In the genomic region with DNA sequence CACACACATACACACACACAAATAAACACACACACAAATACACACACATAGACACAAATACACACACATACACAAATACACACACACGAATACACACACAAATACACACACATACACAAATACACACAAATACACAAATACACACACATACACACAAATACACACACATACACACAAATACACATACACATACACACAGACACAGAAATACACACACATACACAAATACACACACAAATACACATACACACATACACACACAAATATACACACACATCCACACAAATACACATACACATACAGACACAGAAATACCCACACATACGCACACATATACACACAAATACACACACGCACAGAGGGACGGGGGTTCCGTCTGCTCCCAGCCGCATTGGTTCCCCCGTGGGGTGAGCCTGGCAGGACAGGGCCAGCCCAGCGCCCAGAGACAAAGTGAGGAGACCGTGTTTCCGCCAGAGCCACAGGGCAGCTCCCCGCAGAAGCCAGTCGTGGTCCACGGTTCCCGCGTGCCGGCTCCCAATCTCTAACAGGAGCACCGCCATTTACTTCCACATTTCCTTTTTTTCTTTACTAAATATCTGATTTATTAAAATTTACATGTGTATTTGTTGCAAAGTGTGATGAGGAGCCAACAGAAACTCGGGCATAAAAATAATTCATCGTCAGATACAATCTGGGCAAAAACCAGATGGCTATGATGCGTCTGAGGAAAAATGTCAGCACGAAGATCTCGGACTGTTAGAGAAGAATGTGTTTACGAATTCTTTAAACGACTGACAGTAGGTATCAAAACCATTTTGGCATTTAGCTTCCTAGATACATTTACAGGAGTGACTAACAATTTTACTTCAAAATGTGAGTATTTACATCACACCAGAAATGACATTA, we compare ENCODE assay signal across 24 cellular contexts. TPM values are rescaled to one million over a fixed set of nuclear protein-coding genes. Genes with fewer than 3 reads are reported as not detected.
DNase-seq lines count a peak whose midpoint lies in the region; ATAC-seq and TF ChIP-seq lines count a peak whose summit lies in the region.
"Had no signal": no experiment of that assay in that cellular context is flagged by ENCODE, and none has a peak within 500 bp of the region (broad histone marks: within the 10 kb centered on the region; RNA-seq: fewer than 3 reads in every experiment).

No MANE protein-coding gene starts in this region.

- POLR2A ChIA-PET in HEK293T (lab: Yijun Ruan, JAX), result no interaction called here

- H3K27me3 ChIP-seq in endodermal cell (ENCODE audit: control insufficient read depth, insufficient read depth, low read length, poor library complexity, severe bottlenecking), result peaks cover 14% of the 10 kb centered on the region

- ATAC-seq in GM21737 (IDR thresholded peaks at IDR 0.05; ENCODE audit: unreplicated experiment) (no peak), GM21367 (IDR thresholded peaks at IDR 0.05; ENCODE audit: unreplicated experiment) (no peak)
- ATAC-seq: activated CD4-positive, alpha-beta T cell treated with anti-CD3 and anti-CD28 coated beads for 36 hours; activated naive CD4-positive, alpha-beta T cell treated with anti-CD3 and anti-CD28 coated beads, Interleukin-2, amount 50 U/mL, for 72 hours; activated T-cell treated with anti-CD3 and anti-CD28 coated beads, Interleukin-2, amount 50 U/mL, for 72 hours; left colon; naive thymus-derived CD4-positive, alpha-beta T cell had no signal

- H3K27me3 Mint-ChIP-seq in endodermal cell (ENCODE audit: insufficient read depth) (peaks cover 12% of the 10 kb centered on the region), mesothelial cell of epicardium (ENCODE audit: low read depth) (peaks cover 30% of the 10 kb centered on the region)

- H3K36me3 Mint-ChIP-seq in endodermal cell (ENCODE audit: low read depth), result no peaks in the 10 kb centered on the region
- no peaks in the 10 kb centered on the region for H3K36me3 Mint-ChIP-seq in mesothelial cell of epicardium
- H3K36me3 Mint-ChIP-seq: activated naive CD4-positive, alpha-beta T cell treated with anti-CD3 and anti-CD28 coated beads, Interleukin-2, amount 50 U/mL, for 72 hours; naive thymus-derived CD4-positive, alpha-beta T cell had no signal

- H3K9ac ChIP-seq in endodermal cell (ENCODE audit: extremely low read depth, low read length, poor library complexity, severe bottlenecking), result no peak overlapping the region

- H3K4me1 ChIP-seq in endodermal cell (ENCODE audit: control insufficient read depth, insufficient read depth, low read length), result peaks cover under 1% of the 10 kb centered on the region

- H3K36me3 ChIP-seq in endodermal cell (ENCODE audit: control insufficient read depth, insufficient read depth, low read length), result no peaks in the 10 kb centered on the region
- H3K36me3 ChIP-seq: esophagus muscularis mucosa had no signal

- peaks cover 5% of the 10 kb centered on the region for H3K4me1 Mint-ChIP-seq in endodermal cell
- peaks cover 21% of the 10 kb centered on the region for H3K4me1 Mint-ChIP-seq in mesothelial cell of epicardium
- H3K4me1 Mint-ChIP-seq: activated CD4-positive, alpha-beta T cell treated with anti-CD3 and anti-CD28 coated beads for 36 hours had no signal

- H3K4me3 ChIP-seq in AG10803 (ENCODE audit: low read length) (no peak overlapping the region), endodermal cell (ENCODE audit: low read length) (no peak overlapping the region)
- H3K4me3 ChIP-seq: esophagus muscularis mucosa, PC-9 had no signal

- 90 to 91% methylated on average over 14 to 23 of the region's 24 CpGs for WGBS in endodermal cell (ENCODE audit: insufficient coverage in 1 of 2, insufficient read length in 1 of 2), 2 experiments

- H3K27ac ChIP-seq in endodermal cell (ENCODE audit: low read depth, low read length), result no peak overlapping the region
- H3K27ac ChIP-seq: esophagus muscularis mucosa, PC-9 had no signal

- H3K9me3 Mint-ChIP-seq in endodermal cell (no peaks in the 10 kb centered on the region), mesothelial cell of epicardium (no peaks in the 10 kb centered on the region)
- H3K9me3 Mint-ChIP-seq: activated naive CD4-positive, alpha-beta T cell treated with anti-CD3 and anti-CD28 coated beads, Interleukin-2, amount 50 U/mL, for 72 hours; naive thymus-derived CD4-positive, alpha-beta T cell; T-helper 1 cell treated with Interleukin-12 subunit alpha and Interleukin-12 subunit beta and Interleukin-4 antibody, amounts not matched to agents 30 μg/mL and 1 μg/mL, for 36 hours had no signal

- H3K9me3 ChIP-seq in endodermal cell (ENCODE audit: control insufficient read depth, low read length), result no peaks in the 10 kb centered on the region
- H3K9me3 ChIP-seq: esophagus muscularis mucosa had no signal

- H3K27ac Mint-ChIP-seq in endodermal cell (no peak overlapping the region), mesothelial cell of epicardium (peak overlapping the region; percentile 84)
- H3K27ac Mint-ChIP-seq: activated CD4-positive, alpha-beta T cell treated with anti-CD3 and anti-CD28 coated beads for 36 hours; activated naive CD4-positive, alpha-beta T cell treated with anti-CD3 and anti-CD28 coated beads, Interleukin-2, amount 50 U/mL, for 72 hours; activated T-cell treated with anti-CD3 and anti-CD28 coated beads, Interleukin-2, amount 50 U/mL, for 72 hours; naive thymus-derived CD4-positive, alpha-beta T cell; progenitor cell of endocrine pancreas; T-helper 1 cell treated with Interleukin-12 subunit alpha and Interleukin-12 subunit beta and Interleukin-4 antibody, amounts not matched to agents 30 μg/mL and 1 μg/mL, for 36 hours had no signal

- H3K4me3 Mint-ChIP-seq in endodermal cell (no peak overlapping the region), mesothelial cell of epicardium (peak overlapping the region; percentile 30)
- H3K4me3 Mint-ChIP-seq: activated CD4-positive, alpha-beta T cell treated with anti-CD3 and anti-CD28 coated beads for 36 hours; activated T-cell treated with anti-CD3 and anti-CD28 coated beads, Interleukin-2, amount 50 U/mL, for 72 hours; T-helper 1 cell treated with Interleukin-12 subunit alpha and Interleukin-12 subunit beta and Interleukin-4 antibody, amounts not matched to agents 30 μg/mL and 1 μg/mL, for 36 hours had no signal

- no peak for TF ChIP-seq CTCF in AG10803 (conservative IDR thresholded peaks at IDR 0.05; ENCODE audit: low read length)
- TF ChIP-seq CTCF in endodermal cell (conservative IDR thresholded peaks at IDR 0.05), result no peak
- no peak for TF ChIP-seq CTCF in mesothelial cell of epicardium (IDR thresholded peaks at IDR 0.05; ENCODE audit: unreplicated experiment)

- CTCF ChIA-PET in HEK293T (lab: Yijun Ruan, JAX), result no interaction called here

- DNase-seq in AG10803 (ENCODE audit: low read depth) (peak; percentile 18), HEK293T (ENCODE audit: extremely low spot score) (no peak), endodermal cell (peak; percentile 56), mesothelial cell of epicardium (ENCODE audit: low spot score in 2 of 2, unreplicated experiment in 2 of 2) (no peak), OCI-M2 (lab: John Stamatoyannopoulos, UW; ENCODE audit: unreplicated experiment) (no peak)
- DNase-seq in activated naive CD4-positive, alpha-beta T cell (lab: John Stamatoyannopoulos, UW), result no peak
- DNase-seq: activated CD4-positive, alpha-beta T cell treated with anti-CD3 and anti-CD28 coated beads for 36 hours; activated T-cell treated with anti-CD3 and anti-CD28 coated beads, Interleukin-2, amount 50 U/mL, for 72 hours; C1 segment of cervical spinal cord; effector memory CD4-positive, alpha-beta T cell; mesendoderm; naive thymus-derived CD4-positive, alpha-beta T cell; NCI-H1105 treated with DMSO at 0.1 percent for 48 hours; NCI-H2029 treated with DMSO at 0.1 percent for 48 hours; PC-9; SHP77 treated with DMSO at 0.1 percent for 48 hours had no signal

TF ChIP-seq in HEK293T, 16 proteins besides CTCF, POLR2A, EP300 and RAD21:
- TF ChIP-seq BHLHE40 (IDR thresholded peaks at IDR 0.05; ENCODE audit: borderline replicate concordance) (no peak), CTBP1 (IDR thresholded peaks at IDR 0.05; ENCODE audit: borderline replicate concordance) (0 out of 2 replicates have a peak, but pooled peaks have one; percentile 40), SP1 (IDR thresholded peaks at IDR 0.05) (no peak), LEF1 (IDR thresholded peaks at IDR 0.05; ENCODE audit: borderline replicate concordance) (no peak), ZNF384 (IDR thresholded peaks at IDR 0.05) (no peak), ELF4 (IDR thresholded peaks at IDR 0.05) (no peak), FOXK2 (IDR thresholded peaks at IDR 0.05) (no peak), SUZ12 (IDR thresholded peaks at IDR 0.05) (no peak)

RNA-seq across cellular contexts. Expression of a gene that starts 3.1 kb away (rescaled TPM):
- total RNA-seq in endodermal cell, result 1 to 10 TPM; 6.5 to 9.6 TPM
- 7.3 TPM for polyA plus RNA-seq in endodermal cell (2013, experiment 1 of 2)
- 4.6 TPM for polyA plus RNA-seq in endodermal cell (2013, experiment 2 of 2)
- total RNA-seq in mesothelial cell of epicardium, result 20.3 to 23.7 TPM (median 21.0 TPM) in 3 replicates
- total RNA-seq: activated CD4-positive, alpha-beta T cell treated with anti-CD3 and anti-CD28 coated beads for 36 hours; glomerular endothelial cell had no signal
- polyA plus RNA-seq: naive thymus-derived CD4-positive, alpha-beta T cell had no signal

Comparison
In these comparisons a context has a peak if more than half of its experiments do, and no peak if none do; other contexts are left out.
1. DNase-seq: peak in AG10803 (single experiment) and endodermal cell (single experiment); none in HEK293T (single experiment), mesothelial cell of epicardium (0 of 2), OCI-M2 (single experiment) and activated naive CD4-positive, alpha-beta T cell (0 of 4).